In the genomic region with DNA sequence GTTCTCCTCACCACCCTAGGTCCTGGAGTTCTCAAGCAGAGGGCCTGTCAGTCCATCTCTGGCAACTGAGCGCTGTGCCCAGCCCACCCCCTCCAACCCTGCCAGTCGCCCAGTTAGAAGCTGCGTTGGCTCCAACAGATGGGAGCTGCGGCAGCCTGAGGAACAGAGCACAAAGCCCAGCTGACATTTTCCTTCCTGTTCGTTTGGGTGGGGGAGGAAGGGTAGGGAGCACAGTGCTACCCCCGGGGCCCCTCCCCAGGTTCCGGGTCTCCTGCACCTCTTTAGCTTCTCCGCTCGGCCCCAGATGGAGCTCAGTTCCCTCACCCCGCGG, we compare ENCODE assay signal across 12 cellular contexts. TPM values are rescaled to one million over a fixed set of nuclear protein-coding genes. Genes with fewer than 3 reads are reported as not detected.
DNase-seq lines count a peak whose midpoint lies in the region; ATAC-seq and TF ChIP-seq lines count a peak whose summit lies in the region.
"Had no signal": no experiment of that assay in that cellular context is flagged by ENCODE, and none has a peak within 500 bp of the region (broad histone marks: within the 10 kb centered on the region; RNA-seq: fewer than 3 reads in every experiment).

No MANE protein-coding gene starts in this region.

- intact Hi-C loops in activated CD4-positive, alpha-beta T cell treated with anti-CD3 and anti-CD28 coated beads, Interleukin-2, amount 10 ng/mL, durations not matched to agents 24 days and 14 days (cut with micrococcal nuclease), result no loop called here

- H3K27ac ChIP-seq in caudate nucleus (ENCODE audit: low read depth, low read length) (peak overlapping the region; percentile 70), mesenchymal stem cell (ENCODE audit: low read length, poor library complexity, severe bottlenecking) (no peak overlapping the region), substantia nigra (ENCODE audit: low read depth, low read length, poor library complexity, severe bottlenecking) (peak overlapping the region; percentile 5), osteoblast (ENCODE audit: low read depth, low read length) (no peak overlapping the region)

- no peak overlapping the region for H2BK120ac ChIP-seq in mesenchymal stem cell (ENCODE audit: low read depth, low read length)

- H3K4me1 Mint-ChIP-seq in activated CD4-positive, alpha-beta T cell treated with anti-CD3 and anti-CD28 coated beads, Interleukin-2, amount 10 ng/mL, durations not matched to agents 24 days and 14 days, result peaks cover 7% of the 10 kb centered on the region

- no peak overlapping the region for H2BK5ac ChIP-seq in mesenchymal stem cell (ENCODE audit: low read depth, low read length, poor library complexity, severe bottlenecking)

- H2BK15ac ChIP-seq in mesenchymal stem cell (ENCODE audit: low read depth, poor library complexity, severe bottlenecking), result peak overlapping the region; percentile 52

- H3K27ac Mint-ChIP-seq in activated CD4-positive, alpha-beta T cell treated with anti-CD3 and anti-CD28 coated beads, Interleukin-2, amount 10 ng/mL, durations not matched to agents 24 days and 14 days, result no peak overlapping the region

- no peaks in the 10 kb centered on the region for H3K79me2 ChIP-seq in osteoblast (ENCODE audit: insufficient read depth, low read length)

- no peaks in the 10 kb centered on the region for H4K20me1 ChIP-seq in osteoblast (ENCODE audit: insufficient read depth, low read length)

- no peak for TF ChIP-seq CTCF in osteoblast (IDR thresholded peaks at IDR 0.05; ENCODE audit: extremely low read depth, low read depth, low read length)

- no peaks in the 10 kb centered on the region for H3K9me3 ChIP-seq in mesenchymal stem cell (ENCODE audit: control insufficient read depth, low read length)
- H3K9me3 ChIP-seq in osteoblast (ENCODE audit: low read depth, low read length), result no peaks in the 10 kb centered on the region

- no peaks in the 10 kb centered on the region for H3K9me3 Mint-ChIP-seq in activated CD4-positive, alpha-beta T cell treated with anti-CD3 and anti-CD28 coated beads, Interleukin-2, amount 10 ng/mL, durations not matched to agents 24 days and 14 days

- no peak overlapping the region for H2AK5ac ChIP-seq in mesenchymal stem cell (ENCODE audit: low read length, severe bottlenecking)

- no peak overlapping the region for H3K4ac ChIP-seq in mesenchymal stem cell (ENCODE audit: low read depth in 1 of 2, low read length in 2 of 2)

- H3K4me1 ChIP-seq in mesenchymal stem cell (ENCODE audit: control insufficient read depth, insufficient read depth, low read depth, low read length) (peaks cover 11% of the 10 kb centered on the region), osteoblast (ENCODE audit: insufficient read depth, low read length) (no peaks in the 10 kb centered on the region)

- H3K14ac ChIP-seq in mesenchymal stem cell (ENCODE audit: low read length in 2 of 2), result no peak overlapping the region

- no peaks in the 10 kb centered on the region for H3K36me3 Mint-ChIP-seq in activated CD4-positive, alpha-beta T cell treated with anti-CD3 and anti-CD28 coated beads, Interleukin-2, amount 10 ng/mL, durations not matched to agents 24 days and 14 days (ENCODE audit: low read depth)

- no peaks in the 10 kb centered on the region for H3K79me1 ChIP-seq in mesenchymal stem cell (replicated peaks; ENCODE audit: low read length, poor library complexity, severe bottlenecking)

- H2BK12ac ChIP-seq in mesenchymal stem cell (ENCODE audit: low read length in 2 of 2), result peak overlapping the region in 1 of 2 experiments; percentile 6

- no peak overlapping the region for H3K9ac ChIP-seq in mesenchymal stem cell (ENCODE audit: low read length)

- no peak overlapping the region for H4K91ac ChIP-seq in mesenchymal stem cell (ENCODE audit: low read length)

- H3K4me3 ChIP-seq in mesenchymal stem cell (ENCODE audit: insufficient read depth in 1 of 2, low read depth in 1 of 2, low read length in 2 of 2) (no peak overlapping the region), osteoblast (ENCODE audit: insufficient read depth, low read length) (no peak overlapping the region)

- no peak for DNase-seq in activated CD4-positive, alpha-beta T cell treated with anti-CD3 and anti-CD28 coated beads, Interleukin-2, amount 10 ng/mL, durations not matched to agents 24 days and 14 days
- no peak for DNase-seq in activated CD4-positive, alpha-beta T cell treated with anti-CD3 and anti-CD28 coated beads for 1 hour
- DNase-seq in caudate nucleus (lab: John Stamatoyannopoulos, UW) (peak in 5 of 61 donors; percentile 21 to 58 (median 33)), mesenchymal stem cell (no peak), substantia nigra (lab: John Stamatoyannopoulos, UW) (peak in 6 of 49 donors; percentile 12 to 60 (median 18)), cerebellar nuclear complex (lab: John Stamatoyannopoulos, UW) (no peak), osteoblast (ENCODE audit: insufficient read length, low spot score, missing footprints) (no peak)
- DNase-seq: activated CD4-positive, alpha-beta T cell treated with anti-CD3 and anti-CD28 coated beads, Interleukin-2, amount 50 U/mL, for 48 hours; stimulated activated CD8-positive, alpha-beta memory T cell treated with anti-CD3 and anti-CD28 coated beads, Interleukin-4, amount 100 ng/mL, for 48 hours had no signal

- H4K8ac ChIP-seq in mesenchymal stem cell (ENCODE audit: low read length), result no peak overlapping the region

- H3K27me3 ChIP-seq in mesenchymal stem cell (ENCODE audit: control insufficient read depth in 1 of 2, insufficient read depth in 1 of 2, low read length in 2 of 2), result peaks cover 84 to 85% of the 10 kb centered on the region in 2 experiments
- H3K27me3 ChIP-seq in osteoblast (ENCODE audit: insufficient read depth, low read length), result peaks cover 73% of the 10 kb centered on the region

- H3K4me3 Mint-ChIP-seq in activated CD4-positive, alpha-beta T cell treated with anti-CD3 and anti-CD28 coated beads, Interleukin-2, amount 10 ng/mL, durations not matched to agents 24 days and 14 days, result peak overlapping the region; percentile 72

- ATAC-seq in GM21825 (IDR thresholded peaks at IDR 0.05; ENCODE audit: unreplicated experiment), result no peak

- WGBS in mesenchymal stem cell, result 42% methylated on average over 11 of the region's 11 CpGs

- peaks cover 62% of the 10 kb centered on the region for H3K27me3 Mint-ChIP-seq in activated CD4-positive, alpha-beta T cell treated with anti-CD3 and anti-CD28 coated beads, Interleukin-2, amount 10 ng/mL, durations not matched to agents 24 days and 14 days

- no peak overlapping the region for H2AFZ ChIP-seq in mesenchymal stem cell (ENCODE audit: low read depth, low read length)
- H2AFZ ChIP-seq in osteoblast (ENCODE audit: low read length), result no peak overlapping the region

- H3K36me3 ChIP-seq in mesenchymal stem cell (ENCODE audit: control insufficient read depth in 1 of 2, insufficient read depth in 2 of 2, low read depth in 1 of 2, low read length in 2 of 2), result no peaks in the 10 kb centered on the region
- H3K36me3 ChIP-seq in osteoblast (ENCODE audit: insufficient read depth, low read length), result no peaks in the 10 kb centered on the region

- H3K4me2 ChIP-seq in mesenchymal stem cell (ENCODE audit: low read length, poor library complexity, severe bottlenecking) (no peak overlapping the region), osteoblast (ENCODE audit: insufficient read depth, low read length) (no peak overlapping the region)

- H3K18ac ChIP-seq in mesenchymal stem cell (ENCODE audit: low read depth in 1 of 2, low read length in 2 of 2), result no peak overlapping the region

- H3K23ac ChIP-seq in mesenchymal stem cell (ENCODE audit: low read length in 2 of 2), result no peak overlapping the region

RNA-seq across cellular contexts. Expression of a gene that starts 1.4 kb away (rescaled TPM):
- total RNA-seq in activated CD4-positive, alpha-beta T cell treated with anti-CD3 and anti-CD28 coated beads, Interleukin-2, amount 10 ng/mL, durations not matched to agents 24 days and 14 days, result 0.05 TPM in 1 of 2 replicates, not detected in the other
- polyA plus RNA-seq in mesenchymal stem cell (2013, experiment 1 of 2), result 11.9 TPM
- 11.8 TPM for polyA plus RNA-seq in mesenchymal stem cell (2013, experiment 2 of 2)
- under 0.01 TPM in 1 of 2 replicates, not detected in the other for total RNA-seq in osteoblast
- total RNA-seq: LHCN-M2, pulmonary artery endothelial cell had no signal

Comparison
In these comparisons a context has a peak if more than half of its experiments do, and no peak if none do; other contexts are left out.
1. H3K27ac ChIP-seq: peak in caudate nucleus (single experiment) and substantia nigra (single experiment); none in mesenchymal stem cell (single experiment) and osteoblast (single experiment).